ENCODE assay signal across 21 cellular contexts in the genomic region with DNA sequence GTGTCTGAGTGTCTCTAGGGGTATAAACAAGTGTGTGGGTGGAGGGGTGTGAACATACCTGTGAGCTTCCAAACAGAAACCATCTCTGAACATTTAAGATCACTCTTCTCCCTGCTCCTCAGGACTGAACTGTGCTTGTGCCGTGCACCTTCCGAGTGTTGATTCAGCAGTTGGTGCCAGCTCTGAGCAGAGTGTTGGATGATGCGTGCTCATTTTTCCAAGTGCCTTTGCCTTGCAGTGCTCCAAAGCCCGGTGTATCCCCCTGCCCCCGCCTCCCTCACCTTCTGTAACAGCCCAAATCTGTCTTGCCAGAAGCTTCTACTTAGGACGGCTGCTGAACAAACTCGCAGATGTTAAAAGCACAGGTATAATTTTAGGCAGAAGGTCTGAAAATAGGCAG. TPM values are rescaled to one million over a fixed set of nuclear protein-coding genes. Genes with fewer than 3 reads are reported as not detected.
DNase-seq lines count a peak whose midpoint lies in the region; ATAC-seq and TF ChIP-seq lines count a peak whose summit lies in the region.
"Had no signal": no experiment of that assay in that cellular context is flagged by ENCODE, and none has a peak within 500 bp of the region (broad histone marks: within the 10 kb centered on the region; RNA-seq: fewer than 3 reads in every experiment).

No MANE protein-coding gene starts in this region.

- no peak for TF ChIP-seq CTCF in right atrium auricular region (IDR thresholded peaks at IDR 0.05)
- TF ChIP-seq CTCF in dorsolateral prefrontal cortex (IDR thresholded peaks at IDR 0.05 in 54 of 56, conservative IDR thresholded peaks at IDR 0.05 in 2 of 56; ENCODE audit: low read depth in 1 of 56, partially characterized antibody in 56 of 56), result no peak
- TF ChIP-seq CTCF in left ventricle myocardium inferior (IDR thresholded peaks at IDR 0.05; ENCODE audit: borderline replicate concordance), result no peak
- no peak for TF ChIP-seq CTCF in mucosa of descending colon (IDR thresholded peaks at IDR 0.05)

- no peak overlapping the region for H3K4me3 ChIP-seq in right atrium auricular region
- peak overlapping the region in 46 of 59 donors; percentile 23 to 76 (median 64) for H3K4me3 ChIP-seq in dorsolateral prefrontal cortex
- no peak overlapping the region for H3K4me3 ChIP-seq in left ventricle myocardium inferior
- H3K4me3 ChIP-seq in mucosa of descending colon, result no peak overlapping the region
- H3K4me3 ChIP-seq: BLaER1, K562 had no signal

- H3K36me3 ChIP-seq in right atrium auricular region, result no peaks in the 10 kb centered on the region
- no peaks in the 10 kb centered on the region for H3K36me3 ChIP-seq in left ventricle myocardium inferior
- no peaks in the 10 kb centered on the region for H3K36me3 ChIP-seq in mucosa of descending colon (ENCODE audit: low read depth)
- H3K36me3 ChIP-seq: BLaER1 had no signal

- H3K27ac ChIP-seq in right atrium auricular region (no peak overlapping the region), dorsolateral prefrontal cortex (peak overlapping the region in 1 of 59 donors; percentile 91), left ventricle myocardium inferior (replicated peaks) (no peak overlapping the region)
- H3K27ac ChIP-seq: BLaER1 had no signal

- ATAC-seq in Right ventricle myocardium superior (ENCODE audit: poor library complexity), result peak; percentile 89
- ATAC-seq in mucosa of descending colon, result no peak
- ATAC-seq in HG03025 (IDR thresholded peaks at IDR 0.05; ENCODE audit: low FRiP score, unreplicated experiment), result no peak
- ATAC-seq: K562 had no signal

- no peaks in the 10 kb centered on the region for H3K9me3 ChIP-seq in right atrium auricular region
- H3K9me3 ChIP-seq in left ventricle myocardium inferior (replicated peaks), result no peaks in the 10 kb centered on the region
- no peaks in the 10 kb centered on the region for H3K9me3 ChIP-seq in mucosa of descending colon
- H3K9me3 ChIP-seq: BLaER1, SK-N-SH had no signal

- H3K27me3 ChIP-seq in right atrium auricular region (no peaks in the 10 kb centered on the region), dorsolateral prefrontal cortex (peaks cover 0 to 21% (median 4%) of the 10 kb centered on the region in 45 donors), left ventricle myocardium inferior (ENCODE audit: low read depth) (peaks cover 56% of the 10 kb centered on the region)

- peak; percentile 64 for DNase-seq in Right ventricle myocardium superior
- no peak for DNase-seq in right atrium auricular region (ENCODE audit: low spot score)
- DNase-seq in dorsolateral prefrontal cortex, result peak in 3 of 10 donors; percentile 37 to 64 (median 50)
- peak; percentile 39 for DNase-seq in left ventricle myocardium inferior
- no peak for DNase-seq in mucosa of descending colon
- DNase-seq in activated CD4-positive, alpha-beta T cell treated with anti-CD3 and anti-CD28 coated beads for 48 hours, result no peak
- DNase-seq: CD4-positive, alpha-beta memory T cell; DMS53; EL; NCI-H1092 treated with DMSO at 0.1 percent for 48 hours; NCI-H1930; NCI-H446 treated with DMSO at 0.1 percent for 48 hours; NCI-H69; NK-92 treated with Interleukin-12 subunit alpha and Interleukin-12 subunit beta, amount 100 ng/mL, for 24 hours; SHP77 treated with DMSO at 0.1 percent for 48 hours; SK-N-SH had no signal

- H3K4me1 ChIP-seq in right atrium auricular region (peaks cover 0 to 13% of the 10 kb centered on the region in 2 donors), left ventricle myocardium inferior (peaks cover 20% of the 10 kb centered on the region), mucosa of descending colon (ENCODE audit: low read depth) (peaks cover 4% of the 10 kb centered on the region)

- intact Hi-C loops in Right ventricle myocardium superior (cut with DNase I), result no loop called here
- intact Hi-C loops in dorsolateral prefrontal cortex (cut with DNase I), result no loop called here
- intact Hi-C loops in left ventricle myocardium inferior (cut with micrococcal nuclease), result no loop called here
- intact Hi-C loops in mucosa of descending colon (cut with DNase I, micrococcal nuclease), result no loop called here

RNA-seq across cellular contexts. Expression of gene WSCD2, which starts 4.4 kb away (rescaled TPM):
- total RNA-seq in Right ventricle myocardium superior (0.97 TPM), right atrium auricular region (under 1 TPM in 1 of 2 donors, not detected in 1; 0.31 TPM), dorsolateral prefrontal cortex (10 to 100 TPM; 15.4 to 68.3 (median 43.9) TPM), left ventricle myocardium inferior (0.14 TPM), mucosa of descending colon (1 to 10 TPM in 1 of 3 donors, under 1 TPM in 2; 0.53 to 2.0 (median 0.72) TPM)
- total RNA-seq: A673; CD4-positive, alpha-beta memory T cell; OCI-LY7 had no signal

Comparison
In these comparisons a context has a peak if more than half of its experiments do, and no peak if none do; other contexts are left out.
1. DNase-seq: peak in Right ventricle myocardium superior (single experiment) and left ventricle myocardium inferior (single experiment); none in right atrium auricular region (single experiment), mucosa of descending colon (0 of 3) and activated CD4-positive, alpha-beta T cell treated with anti-CD3 and anti-CD28 coated beads for 48 hours (single experiment).
2. H3K4me3 ChIP-seq: peak in dorsolateral prefrontal cortex (46 of 59); none in right atrium auricular region (0 of 2), left ventricle myocardium inferior (single experiment) and mucosa of descending colon (single experiment).